28 cellular contexts compared by ENCODE assay signal in the genomic region with DNA sequence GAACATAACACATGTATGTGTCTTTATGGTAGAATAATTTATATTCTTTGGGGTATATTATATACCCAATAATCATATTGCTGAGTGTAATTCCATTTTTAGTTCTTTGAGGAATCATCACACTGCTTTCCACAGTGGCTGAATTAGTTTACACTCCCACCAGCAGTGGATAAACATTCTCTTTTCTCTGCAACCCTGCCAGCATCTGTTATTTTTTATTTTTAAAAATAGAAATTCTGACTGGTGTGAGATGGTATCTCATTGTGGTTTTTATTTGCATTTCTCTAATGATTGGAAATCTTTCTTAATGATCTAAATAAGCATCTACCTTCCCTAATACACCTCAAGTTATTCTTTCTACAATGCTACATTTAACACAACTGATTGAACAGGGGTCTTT.
"Had no signal": no experiment of that assay in that cellular context is flagged by ENCODE, and none has a peak within 500 bp of the region (broad histone marks: within the 10 kb centered on the region; RNA-seq: fewer than 3 reads in every experiment).

No MANE protein-coding gene starts in this region.

- H3K36me3 ChIP-seq: stomach, suprapubic skin, thoracic aorta, thyroid gland, tibial artery, tibial nerve, transverse colon, upper lobe of left lung, upper lobe of right lung, uterus, vagina had no signal

- H3K4me1 ChIP-seq: stomach, suprapubic skin, testis, thyroid gland, tibial nerve, transverse colon, upper lobe of left lung, upper lobe of right lung, uterus, vagina had no signal

- H3K36me3 Mint-ChIP-seq: stimulated activated effector memory CD8-positive, alpha-beta T cell treated with anti-CD3 and anti-CD28 coated beads, Interleukin-12 subunit alpha, Interleukin-12 subunit beta, amount 100 ng/mL, for 72 hours; stimulated activated memory B cell treated with anti-CD40 and anti-IgM and Interleukin-4, amounts not matched to agents 10 μg/mL and 1 μg/mL and 100 μg/mL, for 72 hours; stimulated activated naive B cell treated with anti-CD40 and anti-IgM and Interleukin-4, amounts not matched to agents 10 μg/mL and 1 μg/mL and 100 μg/mL, for 72 hours; type B pancreatic cell had no signal

- H3K9me3 ChIP-seq: stomach, suprapubic skin, testis, thoracic aorta, thyroid gland, tibial artery, tibial nerve, transverse colon, upper lobe of left lung, upper lobe of right lung, uterus, vagina had no signal

- H3K27ac ChIP-seq: stomach, suprapubic skin, testis, thoracic aorta, thyroid gland, tibial artery, tibial nerve, transverse colon, upper lobe of left lung, upper lobe of right lung, uterus, vagina had no signal

- H3K4me1 Mint-ChIP-seq: stimulated activated effector memory CD8-positive, alpha-beta T cell treated with anti-CD3 and anti-CD28 coated beads, Interleukin-12 subunit alpha, Interleukin-12 subunit beta, amount 100 ng/mL, for 72 hours; stimulated activated memory B cell treated with anti-CD40 and anti-IgM and Interleukin-4, amounts not matched to agents 10 μg/mL and 1 μg/mL and 100 μg/mL, for 72 hours; stimulated activated naive B cell treated with anti-CD40 and anti-IgM and Interleukin-4, amounts not matched to agents 10 μg/mL and 1 μg/mL and 100 μg/mL, for 72 hours; stimulated activated naive CD8-positive, alpha-beta T cell treated with anti-CD3 and anti-CD28 coated beads, Interleukin-15, amount 100 ng/mL, for 72 hours had no signal

- H3K4me3 ChIP-seq: stomach, suprapubic skin, testis, thoracic aorta, thyroid gland, tibial artery, tibial nerve, transverse colon, upper lobe of left lung, upper lobe of right lung, uterus, vagina had no signal

- H3K27me3 ChIP-seq: stomach, suprapubic skin, testis, thyroid gland, tibial artery, tibial nerve, transverse colon, upper lobe of left lung, upper lobe of right lung, uterus, vagina had no signal

- DNase-seq: stimulated activated CD4-positive, alpha-beta T cell treated with anti-CD3 and anti-CD28 coated beads, Interleukin-2, amount 100 ng/mL, for 48 hours; stimulated activated CD4-positive, alpha-beta T cell treated with anti-CD3 and anti-CD28 coated beads, Interleukin-4, amount 100 ng/mL, for 1 hour; stimulated activated CD4-positive, alpha-beta T cell treated with anti-CD3 and anti-CD28 coated beads, Interleukin-4, amount 100 ng/mL, for 24 hours; stimulated activated CD4-positive, alpha-beta T cell treated with anti-CD3 and anti-CD28 coated beads, Interleukin-4, amount 100 ng/mL, for 4 hours; stimulated activated CD8-positive, alpha-beta memory T cell treated with anti-CD3 and anti-CD28 coated beads, Interleukin-4, amount 100 ng/mL, for 48 hours; stimulated activated naive B cell treated with anti-CD40 and anti-IgM and Interleukin-4, amounts not matched to agents 10 μg/mL and 1 μg/mL and 100 μg/mL, for 72 hours; stimulated activated naive CD4-positive, alpha-beta T cell; stimulated activated naive CD4-positive, alpha-beta T cell treated with Interleukin-2 at 50 U/mL for 16 hours; stimulated activated naive CD8-positive, alpha-beta T cell treated with anti-CD3 and anti-CD28 coated beads, Interleukin-15, amount 100 ng/mL, for 72 hours; stimulated activated naive CD8-positive, alpha-beta T cell treated with anti-CD3 and anti-CD28 coated beads, Interleukin-15, Interleukin-2, amounts not matched to agents 100 U/mL and 50 U/mL, for 24 hours; stomach; substantia nigra; testis; thyroid gland; tibial artery; transverse colon; trophoblast cell; upper lobe of left lung; upper lobe of right lung; uterus had no signal

- H3K9me3 Mint-ChIP-seq: stimulated activated memory B cell treated with anti-CD40 and anti-IgM and Interleukin-4, amounts not matched to agents 10 μg/mL and 1 μg/mL and 100 μg/mL, for 72 hours; stimulated activated naive B cell treated with anti-CD40 and anti-IgM and Interleukin-4, amounts not matched to agents 10 μg/mL and 1 μg/mL and 100 μg/mL, for 72 hours; stimulated activated naive CD8-positive, alpha-beta T cell treated with anti-CD3 and anti-CD28 coated beads, Interleukin-15, amount 100 ng/mL, for 72 hours; type B pancreatic cell had no signal

- H3K4me3 Mint-ChIP-seq: stimulated activated effector memory CD8-positive, alpha-beta T cell treated with anti-CD3 and anti-CD28 coated beads, Interleukin-12 subunit alpha, Interleukin-12 subunit beta, amount 100 ng/mL, for 72 hours; stimulated activated memory B cell treated with anti-CD40 and anti-IgM and Interleukin-4, amounts not matched to agents 10 μg/mL and 1 μg/mL and 100 μg/mL, for 72 hours; stimulated activated naive B cell treated with anti-CD40 and anti-IgM and Interleukin-4, amounts not matched to agents 10 μg/mL and 1 μg/mL and 100 μg/mL, for 72 hours; stimulated activated naive CD8-positive, alpha-beta T cell treated with anti-CD3 and anti-CD28 coated beads, Interleukin-15, amount 100 ng/mL, for 72 hours; stimulated activated naive CD8-positive, alpha-beta T cell treated with anti-CD3 and anti-CD28 coated beads, Interleukin-15, Interleukin-2, amounts not matched to agents 100 ng/mL and 50 ng/mL, for 24 hours; type B pancreatic cell had no signal

- ATAC-seq: stimulated activated effector memory CD8-positive, alpha-beta T cell treated with anti-CD3 and anti-CD28 coated beads, Interleukin-12 subunit alpha, Interleukin-12 subunit beta, amount 100 ng/mL, for 72 hours; stimulated activated memory B cell treated with anti-CD40 and anti-IgM and Interleukin-4, amounts not matched to agents 10 μg/mL and 1 μg/mL and 100 μg/mL, for 72 hours; stimulated activated naive B cell treated with anti-CD40 and anti-IgM and Interleukin-4, amounts not matched to agents 10 μg/mL and 1 μg/mL and 100 μg/mL, for 72 hours; stimulated activated naive CD8-positive, alpha-beta T cell treated with anti-CD3 and anti-CD28 coated beads, Interleukin-15, amount 100 ng/mL, for 72 hours; stimulated activated naive CD8-positive, alpha-beta T cell treated with anti-CD3 and anti-CD28 coated beads, Interleukin-15, Interleukin-2, amounts not matched to agents 100 U/mL and 50 U/mL, for 24 hours; upper lobe of right lung had no signal

- H3K27ac Mint-ChIP-seq: stimulated activated effector memory CD8-positive, alpha-beta T cell treated with anti-CD3 and anti-CD28 coated beads, Interleukin-12 subunit alpha, Interleukin-12 subunit beta, amount 100 ng/mL, for 72 hours; stimulated activated memory B cell treated with anti-CD40 and anti-IgM and Interleukin-4, amounts not matched to agents 10 μg/mL and 1 μg/mL and 100 μg/mL, for 72 hours; stimulated activated naive B cell treated with anti-CD40 and anti-IgM and Interleukin-4, amounts not matched to agents 10 μg/mL and 1 μg/mL and 100 μg/mL, for 72 hours; stimulated activated naive CD8-positive, alpha-beta T cell treated with anti-CD3 and anti-CD28 coated beads, Interleukin-15, amount 100 ng/mL, for 72 hours; stimulated activated naive CD8-positive, alpha-beta T cell treated with anti-CD3 and anti-CD28 coated beads, Interleukin-15, Interleukin-2, amounts not matched to agents 100 ng/mL and 50 ng/mL, for 24 hours; type B pancreatic cell had no signal

- H3K27me3 Mint-ChIP-seq: stimulated activated naive B cell treated with anti-CD40 and anti-IgM and Interleukin-4, amounts not matched to agents 10 μg/mL and 1 μg/mL and 100 μg/mL, for 72 hours; stimulated activated naive CD8-positive, alpha-beta T cell treated with anti-CD3 and anti-CD28 coated beads, Interleukin-15, amount 100 ng/mL, for 72 hours; stimulated activated naive CD8-positive, alpha-beta T cell treated with anti-CD3 and anti-CD28 coated beads, Interleukin-15, Interleukin-2, amounts not matched to agents 100 ng/mL and 50 ng/mL, for 24 hours had no signal
